In genomic region chr22:43343262-43343988, GRCh38 we compare ENCODE assay signal across 8 cellular contexts. TPM values are rescaled to one million over a fixed set of nuclear protein-coding genes. Genes with fewer than 3 reads are reported as not detected.
DNase-seq lines count a peak whose midpoint lies in the region; ATAC-seq, FAIRE-seq and TF ChIP-seq lines count a peak whose summit lies in the region.

SCUBE1 (minus strand) TSS chr22:43343372; CDS start chr22:43343261, 111 bp downstream.

- no peak for FAIRE-seq in A549 (lab: Jason Lieb, UNC)

- CTCF ChIA-PET in A549 (lab: Yijun Ruan, JAX), result interaction anchor here (0.6 to 4.5 kb wide), 4 partner anchors 69 to 124 kb away, joined by 3 to 84 read pairs (median 4); no protein-coding TSS in a partner anchor

- H3K27ac ChIP-seq in A549 (peak within 1 kb of the TSS in 1 of 2 experiments; percentile 66; a peak in 3 of 6 replicates), HL-60 (replicated peaks) (no peak within 1 kb of the TSS)

- H3K27me3 ChIP-seq in HL-60 (ENCODE audit: insufficient read depth, poor library complexity, severe bottlenecking), result peaks cover 12% of the 10 kb centered on the region

- H3K9me3 Mint-ChIP-seq in immature natural killer cell, result no peaks in the 10 kb centered on the region

- peak within 1 kb of the TSS in 1 of 6 donors; percentile 50 for H3K27ac Mint-ChIP-seq in immature natural killer cell

- H3K27me3 Mint-ChIP-seq in immature natural killer cell (ENCODE audit: low read depth in 3 of 3), result peaks cover 16 to 34% (median 22%) of the 10 kb centered on the region in 3 donors

- no peaks in the 10 kb centered on the region for H3K9me3 ChIP-seq in A549

- TF ChIP-seq EP300 in A549 (IDR thresholded peaks at IDR 0.05), result no peak

- POLR2A ChIA-PET in A549 (lab: Yijun Ruan, JAX), result no interaction called here

- no peak for TF ChIP-seq RAD21 in A549 (conservative IDR thresholded peaks at IDR 0.05 in 1 of 2, IDR thresholded peaks at IDR 0.05 in 1 of 2)

- peak within 1 kb of the TSS in 4 of 5 donors; percentile 29 to 68 (median 50) for H3K4me3 Mint-ChIP-seq in immature natural killer cell

- peak; percentile 17 to 64 for DNase-seq in A549 (ENCODE audit: low read depth in 1 of 2, low spot score in 1 of 2)
- DNase-seq in HL-60 (ENCODE audit: low read depth in 1 of 2, low spot score in 1 of 2), result peak; percentile 43 to 69
- DNase-seq in T follicular helper cell (ENCODE audit: low read depth), result peak; percentile 3
- DNase-seq in astrocyte of the hippocampus (ENCODE audit: low read depth, low spot score), result peak; percentile 70
- peak; percentile 49 to 56 (median 54) for DNase-seq in immature natural killer cell
- peak; percentile 51 for DNase-seq in stimulated activated CD4-positive, alpha-beta T cell treated with anti-CD3 and anti-CD28 coated beads, Interleukin-4, amount 100 ng/mL, for 24 hours
- DNase-seq in A172 (ENCODE audit: low spot score), result no peak

- H3K4me1 Mint-ChIP-seq in immature natural killer cell, result peaks cover 0 to 8% of the 10 kb centered on the region in 2 donors

- 55% methylated on average over 13 of the region's 87 CpGs for WGBS in A549 (ENCODE audit: missing lambda C conversion rate)

- H3K36me3 Mint-ChIP-seq in immature natural killer cell, result peaks cover 0 to 4% (median 0%) of the 10 kb centered on the region in 3 donors

- peak; percentile 78 to 86 for ATAC-seq in A549
- ATAC-seq in GM18517 (IDR thresholded peaks at IDR 0.05; ENCODE audit: unreplicated experiment), result no peak

- H3K4me3 ChIP-seq in A549 (peak within 1 kb of the TSS; percentile 51), HL-60 (replicated peaks; ENCODE audit: insufficient read depth, low read length) (peak within 1 kb of the TSS; percentile 43)

- no peak for TF ChIP-seq CTCF in A549 (IDR thresholded peaks at IDR 0.05)
- TF ChIP-seq CTCF in HL-60 (IDR thresholded peaks at IDR 0.05; ENCODE audit: insufficient read depth, low read length), result no peak

- no peak for TF ChIP-seq POLR2A in A549 (IDR thresholded peaks at IDR 0.05; ENCODE audit: low read length)

- H3K4me2 ChIP-seq in A549, result peak within 1 kb of the TSS; percentile 95

- H3K4me1 ChIP-seq in A549, result peaks cover 11% of the 10 kb centered on the region

TF ChIP-seq in A549, 52 proteins besides CTCF, POLR2A, EP300 and RAD21:
- TF ChIP-seq JUN (IDR thresholded peaks at IDR 0.05) (no peak), CHD2 (IDR thresholded peaks at IDR 0.05; ENCODE audit: low read length, partially characterized antibody) (no peak), USF2 (IDR thresholded peaks at IDR 0.05) (no peak), RARB (CRISPR knock-in tag; IDR thresholded peaks at IDR 0.05) (no peak), NR3C1 (IDR thresholded peaks at IDR 0.05) (no peak), FOXS1 (CRISPR knock-in tag; IDR thresholded peaks at IDR 0.05) (no peak), RNF2 (IDR thresholded peaks at IDR 0.05; ENCODE audit: borderline replicate concordance, low read depth) (no peak), PHF8 (IDR thresholded peaks at IDR 0.05; ENCODE audit: borderline replicate concordance, low read depth) (no peak), ELK1 (IDR thresholded peaks at IDR 0.05; ENCODE audit: low read depth, low read length) (no peak)

RNA-seq across cellular contexts. Expression of gene SCUBE1, which starts in this region (rescaled TPM):
- 0.08 and 0.12 TPM in 2 replicates for polyA plus RNA-seq in A549 (2011; rRNA removed)
- 0.04 and 0.05 TPM in 2 replicates for polyA plus RNA-seq in A549 (2012; cell fraction: cytosol; rRNA removed)
- 0.05 and 0.19 TPM in 2 replicates for polyA plus RNA-seq in A549 (2012; cell fraction: nucleus; rRNA removed)
- 0.01 to 0.12 TPM (median 0.01 TPM) in 3 replicates for polyA plus RNA-seq in A549 (2017; fragmentation: RNase III; extraction: RNeasy Plus Mini Kit Qiagen cat#74134 plus additional on column Dnase treatment)
- polyA minus RNA-seq in A549 (2011; rRNA and poly(A)+ RNA removed), result not detected in 2 replicates
- polyA plus RNA-seq in immature natural killer cell, result under 1 TPM in 1 of 3 donors, not detected in 2; 0.16 TPM
- not detected in 2 replicates for total RNA-seq in A172 (2014; rRNA removed; shearing (Covaris generic))

Comparison
In these comparisons a context has a peak if more than half of its experiments do, and no peak if none do; other contexts are left out.
1. Peak in DNase-seq, ATAC-seq, H3K4me3 ChIP-seq and H3K4me2 ChIP-seq in A549; RNA of the gene not detected or under 1 TPM.
2. Peak in DNase-seq in immature natural killer cell; RNA of the gene not detected or under 1 TPM.